1 cellular context compared by ENCODE assay signal in genomic region chr4:2647403-2648158, GRCh38.
TF ChIP-seq lines count a peak whose summit lies in the region.

No MANE protein-coding gene starts in this region.

TF ChIP-seq in HepG2, 621 proteins besides CTCF, POLR2A, EP300 and RAD21 (continued from another document):
- no peak for TF ChIP-seq NFKBIZ (CRISPR knock-in tag; IDR thresholded peaks at IDR 0.05)
- no peak for TF ChIP-seq MXI1 (IDR thresholded peaks at IDR 0.05; ENCODE audit: borderline replicate concordance, low read depth, low read length)
- TF ChIP-seq, protein P1, sequence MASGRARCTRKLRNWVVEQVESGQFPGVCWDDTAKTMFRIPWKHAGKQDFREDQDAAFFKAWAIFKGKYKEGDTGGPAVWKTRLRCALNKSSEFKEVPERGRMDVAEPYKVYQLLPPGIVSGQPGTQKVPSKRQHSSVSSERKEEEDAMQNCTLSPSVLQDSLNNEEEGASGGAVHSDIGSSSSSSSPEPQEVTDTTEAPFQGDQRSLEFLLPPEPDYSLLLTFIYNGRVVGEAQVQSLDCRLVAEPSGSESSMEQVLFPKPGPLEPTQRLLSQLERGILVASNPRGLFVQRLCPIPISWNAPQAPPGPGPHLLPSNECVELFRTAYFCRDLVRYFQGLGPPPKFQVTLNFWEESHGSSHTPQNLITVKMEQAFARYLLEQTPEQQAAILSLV (CRISPR knock-in tag; IDR thresholded peaks at IDR 0.05; ENCODE audit: borderline replicate concordance) = no peak
- no peak for TF ChIP-seq SUZ12 (IDR thresholded peaks at IDR 0.05; ENCODE audit: low read depth, low read length)
- peak; percentile 31 for TF ChIP-seq RBM22 (optimal IDR thresholded peaks at IDR 0.05; ENCODE audit: low read length)
- no peak for TF ChIP-seq KMT2A (CRISPR knock-in tag; IDR thresholded peaks at IDR 0.05)
- TF ChIP-seq, protein P2, sequence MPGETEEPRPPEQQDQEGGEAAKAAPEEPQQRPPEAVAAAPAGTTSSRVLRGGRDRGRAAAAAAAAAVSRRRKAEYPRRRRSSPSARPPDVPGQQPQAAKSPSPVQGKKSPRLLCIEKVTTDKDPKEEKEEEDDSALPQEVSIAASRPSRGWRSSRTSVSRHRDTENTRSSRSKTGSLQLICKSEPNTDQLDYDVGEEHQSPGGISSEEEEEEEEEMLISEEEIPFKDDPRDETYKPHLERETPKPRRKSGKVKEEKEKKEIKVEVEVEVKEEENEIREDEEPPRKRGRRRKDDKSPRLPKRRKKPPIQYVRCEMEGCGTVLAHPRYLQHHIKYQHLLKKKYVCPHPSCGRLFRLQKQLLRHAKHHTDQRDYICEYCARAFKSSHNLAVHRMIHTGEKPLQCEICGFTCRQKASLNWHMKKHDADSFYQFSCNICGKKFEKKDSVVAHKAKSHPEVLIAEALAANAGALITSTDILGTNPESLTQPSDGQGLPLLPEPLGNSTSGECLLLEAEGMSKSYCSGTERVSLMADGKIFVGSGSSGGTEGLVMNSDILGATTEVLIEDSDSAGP (CRISPR knock-in tag; IDR thresholded peaks at IDR 0.05; ENCODE audit: borderline replicate concordance) = no peak
- no peak for TF ChIP-seq MTF1 (CRISPR knock-in tag; IDR thresholded peaks at IDR 0.05)
- no peak for TF ChIP-seq REST (IDR thresholded peaks at IDR 0.05; ENCODE audit: borderline replicate concordance in 1 of 2, low read depth in 1 of 2, low read length in 2 of 2)
- TF ChIP-seq, protein P3, sequence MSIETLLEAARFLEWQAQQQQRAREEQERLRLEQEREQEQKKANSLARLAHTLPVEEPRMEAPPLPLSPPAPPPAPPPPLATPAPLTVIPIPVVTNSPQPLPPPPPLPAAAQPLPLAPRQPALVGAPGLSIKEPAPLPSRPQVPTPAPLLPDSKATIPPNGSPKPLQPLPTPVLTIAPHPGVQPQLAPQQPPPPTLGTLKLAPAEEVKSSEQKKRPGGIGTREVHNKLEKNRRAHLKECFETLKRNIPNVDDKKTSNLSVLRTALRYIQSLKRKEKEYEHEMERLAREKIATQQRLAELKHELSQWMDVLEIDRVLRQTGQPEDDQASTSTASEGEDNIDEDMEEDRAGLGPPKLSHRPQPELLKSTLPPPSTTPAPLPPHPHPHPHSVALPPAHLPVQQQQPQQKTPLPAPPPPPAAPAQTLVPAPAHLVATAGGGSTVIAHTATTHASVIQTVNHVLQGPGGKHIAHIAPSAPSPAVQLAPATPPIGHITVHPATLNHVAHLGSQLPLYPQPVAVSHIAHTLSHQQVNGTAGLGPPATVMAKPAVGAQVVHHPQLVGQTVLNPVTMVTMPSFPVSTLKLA (IDR thresholded peaks at IDR 0.05) = 0 out of 2 replicates have a peak, but pooled peaks have one; percentile 10
- no peak for TF ChIP-seq ATF7 (IDR thresholded peaks at IDR 0.05)
- TF ChIP-seq ATF7 (CRISPR knock-in tag; IDR thresholded peaks at IDR 0.05) = no peak
- TF ChIP-seq, protein P4, sequence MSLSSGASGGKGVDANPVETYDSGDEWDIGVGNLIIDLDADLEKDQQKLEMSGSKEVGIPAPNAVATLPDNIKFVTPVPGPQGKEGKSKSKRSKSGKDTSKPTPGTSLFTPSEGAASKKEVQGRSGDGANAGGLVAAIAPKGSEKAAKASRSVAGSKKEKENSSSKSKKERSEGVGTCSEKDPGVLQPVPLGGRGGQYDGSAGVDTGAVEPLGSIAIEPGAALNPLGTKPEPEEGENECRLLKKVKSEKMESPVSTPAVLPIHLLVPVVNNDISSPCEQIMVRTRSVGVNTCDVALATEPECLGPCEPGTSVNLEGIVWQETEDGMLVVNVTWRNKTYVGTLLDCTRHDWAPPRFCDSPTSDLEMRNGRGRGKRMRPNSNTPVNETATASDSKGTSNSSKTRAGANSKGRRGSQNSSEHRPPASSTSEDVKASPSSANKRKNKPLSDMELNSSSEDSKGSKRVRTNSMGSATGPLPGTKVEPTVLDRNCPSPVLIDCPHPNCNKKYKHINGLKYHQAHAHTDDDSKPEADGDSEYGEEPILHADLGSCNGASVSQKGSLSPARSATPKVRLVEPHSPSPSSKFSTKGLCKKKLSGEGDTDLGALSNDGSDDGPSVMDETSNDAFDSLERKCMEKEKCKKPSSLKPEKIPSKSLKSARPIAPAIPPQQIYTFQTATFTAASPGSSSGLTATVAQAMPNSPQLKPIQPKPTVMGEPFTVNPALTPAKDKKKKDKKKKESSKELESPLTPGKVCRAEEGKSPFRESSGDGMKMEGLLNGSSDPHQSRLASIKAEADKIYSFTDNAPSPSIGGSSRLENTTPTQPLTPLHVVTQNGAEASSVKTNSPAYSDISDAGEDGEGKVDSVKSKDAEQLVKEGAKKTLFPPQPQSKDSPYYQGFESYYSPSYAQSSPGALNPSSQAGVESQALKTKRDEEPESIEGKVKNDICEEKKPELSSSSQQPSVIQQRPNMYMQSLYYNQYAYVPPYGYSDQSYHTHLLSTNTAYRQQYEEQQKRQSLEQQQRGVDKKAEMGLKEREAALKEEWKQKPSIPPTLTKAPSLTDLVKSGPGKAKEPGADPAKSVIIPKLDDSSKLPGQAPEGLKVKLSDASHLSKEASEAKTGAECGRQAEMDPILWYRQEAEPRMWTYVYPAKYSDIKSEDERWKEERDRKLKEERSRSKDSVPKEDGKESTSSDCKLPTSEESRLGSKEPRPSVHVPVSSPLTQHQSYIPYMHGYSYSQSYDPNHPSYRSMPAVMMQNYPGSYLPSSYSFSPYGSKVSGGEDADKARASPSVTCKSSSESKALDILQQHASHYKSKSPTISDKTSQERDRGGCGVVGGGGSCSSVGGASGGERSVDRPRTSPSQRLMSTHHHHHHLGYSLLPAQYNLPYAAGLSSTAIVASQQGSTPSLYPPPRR (CRISPR knock-in tag; IDR thresholded peaks at IDR 0.05; ENCODE audit: borderline replicate concordance) = no peak
- TF ChIP-seq ZNF720 (CRISPR knock-in tag; IDR thresholded peaks at IDR 0.05) = no peak
- TF ChIP-seq ZFP90 (CRISPR knock-in tag; IDR thresholded peaks at IDR 0.05; ENCODE audit: borderline replicate concordance) = no peak
